Comparison of ENCODE assay signal across 22 cellular contexts in genomic region chr16:9232102-9232501, GRCh38.
"Had no signal": no experiment of that assay in that cellular context is flagged by ENCODE, and none has a peak within 500 bp of the region (broad histone marks: within the 10 kb centered on the region; RNA-seq: fewer than 3 reads in every experiment).

No MANE protein-coding gene starts in this region.

- H3K9me3 ChIP-seq: SK-N-SH had no signal

- H3K9me2 ChIP-seq: SK-N-SH had no signal

- FAIRE-seq: HTR-8/SVneo had no signal

- H3K9ac ChIP-seq: KMS-11, SK-N-SH had no signal

- DNase-seq: IMR-90, Kasumi-1, MM.1S, NCI-H1092 treated with DMSO at 0.1 percent for 48 hours, NCI-H1436, NCI-H187, NCI-H2029, NCI-H2081 treated with DMSO at 0.1 percent for 48 hours, NCI-H2171, NCI-H226, NCI-H446, NCI-H510A, NCI-H524 treated with DMSO at 0.1 percent for 48 hours, NCI-H774, PC-3, SHP77, SK-N-SH had no signal

- ATAC-seq: Panc1, PC-3 had no signal

- H3K27ac ChIP-seq: HL-60, KMS-11, RWPE1 had no signal

- H3K4me2 ChIP-seq: KMS-11, SK-N-SH had no signal
